In the genomic region with DNA sequence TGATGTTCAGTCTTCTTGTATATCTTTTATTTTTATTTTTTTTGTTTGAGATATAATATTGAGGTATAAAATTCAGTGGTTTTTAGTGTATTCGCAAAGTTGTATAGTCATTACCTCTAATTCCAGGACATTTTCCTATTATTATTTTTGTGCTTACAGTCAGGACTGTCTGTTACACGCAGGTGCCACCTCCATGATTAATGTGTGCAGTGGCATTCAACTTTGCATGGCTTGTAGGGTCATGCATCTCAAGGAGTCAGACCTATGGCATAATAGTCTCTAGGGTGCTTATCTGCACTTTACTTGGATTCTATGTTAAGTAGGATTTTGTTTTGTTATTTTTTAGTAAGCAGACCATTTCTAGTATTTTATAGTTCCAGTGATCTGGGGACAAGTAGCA, we compare ENCODE assay signal across 8 cellular contexts. TPM values are rescaled to one million over a fixed set of nuclear protein-coding genes. Genes with fewer than 3 reads are reported as not detected.
DNase-seq lines count a peak whose midpoint lies in the region; ATAC-seq and TF ChIP-seq lines count a peak whose summit lies in the region.

No MANE protein-coding gene starts in this region.

- H3K36me3 ChIP-seq in GM23338 (ENCODE audit: insufficient read depth): peaks cover 9% of the 10 kb centered on the region; the same call in 1 of the 2 replicates
- peaks cover 41% of the 10 kb centered on the region for H3K36me3 ChIP-seq in SK-N-MC (ENCODE audit: insufficient read depth, low read length)
- H3K36me3 ChIP-seq in sigmoid colon: peaks cover 0 to 41% (median 9%) of the 10 kb centered on the region in 4 donors

- TF ChIP-seq CTCF in GM23338 (conservative IDR thresholded peaks at IDR 0.05; ENCODE audit: low read depth in 2 of 2) (no peak), fibroblast of the aortic adventitia (IDR thresholded peaks at IDR 0.05; ENCODE audit: insufficient read depth, low read length) (no peak), sigmoid colon (IDR thresholded peaks at IDR 0.05) (no peak)

- H3K27me3 ChIP-seq in GM23338 (ENCODE audit: insufficient read depth) (no peaks in the 10 kb centered on the region), sigmoid colon (no peaks in the 10 kb centered on the region)

- H4K20me1 ChIP-seq in GM23338 (replicated peaks; ENCODE audit: insufficient read depth): 0 out of 2 replicates have a peak, but pooled peaks cover 5% of the 10 kb centered on the region

- peaks cover 18% of the 10 kb centered on the region for H3K79me2 ChIP-seq in GM23338 (replicated peaks; ENCODE audit: insufficient read depth)

- peaks cover 11% of the 10 kb centered on the region for H3K36me3 Mint-ChIP-seq in GM23338 (ENCODE audit: low read depth)

- H3K4me3 ChIP-seq in GM23338 (peak overlapping the region; percentile 94), SK-N-MC (peak overlapping the region; percentile 93), fibroblast of the aortic adventitia (ENCODE audit: low read depth, low read length) (peak overlapping the region; percentile 95), sigmoid colon (peak overlapping the region; percentile 70 to 93 (median 84))

- peaks cover 4% of the 10 kb centered on the region; the same call in 2 of the 3 replicates for H3K4me1 Mint-ChIP-seq in GM23338

- no peak overlapping the region for H3K27ac ChIP-seq in GM23338 (ENCODE audit: low read depth)
- H3K27ac ChIP-seq in SK-N-MC: no peak overlapping the region
- peak overlapping the region in 2 of 4 donors; percentile 88 to 94 for H3K27ac ChIP-seq in sigmoid colon

- WGBS in sigmoid colon, 2 donors: 13 to 39% methylated on average over 2 of the region's 2 CpGs

- TF ChIP-seq POLR2A in sigmoid colon (IDR thresholded peaks at IDR 0.05): no peak

- H3K9me3 ChIP-seq in SK-N-MC (ENCODE audit: low read depth, low read length): no peaks in the 10 kb centered on the region
- H3K9me3 ChIP-seq in sigmoid colon: no peaks in the 10 kb centered on the region

- no peak overlapping the region for H3K27ac Mint-ChIP-seq in GM23338

- H3K4me2 ChIP-seq in GM23338: peak overlapping the region; percentile 93

- H3K9me2 ChIP-seq in GM23338 (ENCODE audit: insufficient read depth): no peaks in the 10 kb centered on the region

- H3K9me3 Mint-ChIP-seq in GM23338: no peaks in the 10 kb centered on the region

- no peak overlapping the region for H2AFZ ChIP-seq in GM23338

- DNase-seq in GM23338 (ENCODE audit: low spot score): no peak
- no peak for DNase-seq in SK-N-MC (ENCODE audit: low read depth, low spot score)
- DNase-seq in fibroblast of the aortic adventitia (ENCODE audit: low read depth): no peak
- DNase-seq in sigmoid colon: no peak
- DNase-seq in SKM-1 treated with dmso at 0.1 percent for 144 hours (lab: John Stamatoyannopoulos, UW; ENCODE audit: unreplicated experiment): no peak
- DNase-seq in medulla oblongata (ENCODE audit: extremely low spot score): no peak
- DNase-seq in amniotic stem cell (lab: John Stamatoyannopoulos, UW): no peak

- no peak for TF ChIP-seq EP300 in sigmoid colon (IDR thresholded peaks at IDR 0.05)

- ATAC-seq in GM23338 (no peak), GM18867 (IDR thresholded peaks at IDR 0.05; ENCODE audit: unreplicated experiment) (no peak)

- H3K27me3 Mint-ChIP-seq in GM23338 (ENCODE audit: insufficient read depth, low read depth, poor library complexity): no peaks in the 10 kb centered on the region

- H3K9ac ChIP-seq in SK-N-MC (ENCODE audit: insufficient read length): peak overlapping the region; percentile 79

- H3K4me1 ChIP-seq in GM23338 (ENCODE audit: insufficient read depth): peaks cover 7% of the 10 kb centered on the region
- peaks cover 0 to 17% (median 13%) of the 10 kb centered on the region in 4 donors for H3K4me1 ChIP-seq in sigmoid colon

- H3F3A ChIP-seq in GM23338 (replicated peaks; ENCODE audit: low read depth): 0 out of 2 replicates have a peak, but pooled peaks cover 3% of the 10 kb centered on the region

- peak overlapping the region; percentile 96 for H3K4me3 Mint-ChIP-seq in GM23338

- intact Hi-C loops in sigmoid colon (cut with DNase I): no loop called here

TF ChIP-seq in GM23338, 12 proteins besides CTCF, POLR2A, EP300 and RAD21 (continues in another document):
- TF ChIP-seq CREB1 (CRISPR knock-in tag; IDR thresholded peaks at IDR 0.05; ENCODE audit: low read depth) (no peak), POLR2AphosphoS5 (IDR thresholded peaks at IDR 0.05; ENCODE audit: low read depth) (no peak), EZH2phosphoT487 (IDR thresholded peaks at IDR 0.05; ENCODE audit: unreplicated experiment) (no peak), EZH2 (IDR thresholded peaks at IDR 0.05; ENCODE audit: low read depth, unreplicated experiment) (no peak), ZNF114 (CRISPR knock-in tag; IDR thresholded peaks at IDR 0.05) (no peak), REST (IDR thresholded peaks at IDR 0.05; ENCODE audit: unreplicated experiment) (no peak), NANOG (IDR thresholded peaks at IDR 0.05; ENCODE audit: borderline replicate concordance) (no peak), ETS1 (IDR thresholded peaks at IDR 0.05) (no peak), JUNB (IDR thresholded peaks at IDR 0.05; ENCODE audit: unreplicated experiment) (no peak), ZNF331 (CRISPR knock-in tag; IDR thresholded peaks at IDR 0.05; ENCODE audit: low read depth) (no peak), STAT1 (IDR thresholded peaks at IDR 0.05; ENCODE audit: unreplicated experiment) (no peak)

RNA-seq across cellular contexts. Expression of gene CTR9, which starts 1.0 kb away (rescaled TPM):
- total RNA-seq in GM23338 (2014; rRNA removed; shearing (Covaris generic)): 32.7 and 33.3 TPM in 2 replicates
- 25.1 and 29.0 TPM in 2 replicates for polyA plus RNA-seq in GM23338 (2016; fragmentation: Nextera tagmentation; extraction: Ambion mirVana)
- total RNA-seq in fibroblast of the aortic adventitia (ENCODE audit: low replicate concordance): 30.5 and 67.5 TPM in 2 replicates
- total RNA-seq in sigmoid colon: 10 to 100 TPM; 11.6 to 18.4 (median 15.7) TPM
- 10 to 100 TPM; 15.3 to 18.4 (median 15.6) TPM for polyA plus RNA-seq in sigmoid colon

RNA-seq across cellular contexts. Expression of gene EIF4G2, which starts 56.7 kb away (rescaled TPM):
- 788 and 801 TPM in 2 replicates for total RNA-seq in GM23338 (2014; rRNA removed; shearing (Covaris generic))
- 312 and 358 TPM in 2 replicates for polyA plus RNA-seq in GM23338 (2016; fragmentation: Nextera tagmentation; extraction: Ambion mirVana)
- 647 and 1,086 TPM in 2 replicates for total RNA-seq in fibroblast of the aortic adventitia (ENCODE audit: low replicate concordance)
- 100 to 1,000 TPM; 425 to 581 (median 497) TPM for total RNA-seq in sigmoid colon
- polyA plus RNA-seq in sigmoid colon: 100 to 1,000 TPM; 301 to 409 (median 326) TPM

RNA-seq across cellular contexts. Expression of gene IRAG1, which starts 58.5 kb away (rescaled TPM):
- 2.5 and 2.7 TPM in 2 replicates for total RNA-seq in GM23338 (2014; rRNA removed; shearing (Covaris generic))
- 1.5 and 2.7 TPM in 2 replicates for polyA plus RNA-seq in GM23338 (2016; fragmentation: Nextera tagmentation; extraction: Ambion mirVana)
- total RNA-seq in fibroblast of the aortic adventitia (ENCODE audit: low replicate concordance): 17.6 and 32.0 TPM in 2 replicates
- 100 to 1,000 TPM in 3 of 4 donors, 10 to 100 TPM in 1; 96.1 to 153 (median 125) TPM for total RNA-seq in sigmoid colon
- polyA plus RNA-seq in sigmoid colon: 10 to 100 TPM in 1 of 3 donors, 1 to 10 TPM in 2; 1.8 to 10.6 (median 2.3) TPM
